ENCODE assay signal across 28 cellular contexts in the genomic region with DNA sequence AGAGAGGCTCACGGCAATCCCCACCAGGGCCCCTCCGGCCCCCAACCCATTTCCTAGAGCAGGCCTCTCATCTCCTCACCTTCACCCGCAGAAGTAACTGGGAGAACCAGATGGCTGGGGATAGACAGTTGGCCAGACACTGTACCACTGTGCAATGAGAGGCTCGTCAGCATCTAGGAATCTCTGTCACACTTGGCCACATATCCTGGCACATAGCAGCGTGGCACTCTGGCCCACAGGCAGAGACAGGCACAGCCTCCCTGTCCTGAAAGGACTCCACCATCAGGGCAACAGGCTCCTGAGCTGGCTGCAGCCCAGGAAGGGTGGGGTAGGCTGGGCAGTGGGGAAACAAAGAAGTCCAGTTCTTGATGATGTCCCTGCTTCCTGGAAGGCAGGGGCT. TPM values are rescaled to one million over a fixed set of nuclear protein-coding genes. Genes with fewer than 3 reads are reported as not detected.
"Had no signal": no experiment of that assay in that cellular context is flagged by ENCODE, and none has a peak within 500 bp of the region (broad histone marks: within the 10 kb centered on the region; RNA-seq: fewer than 3 reads in every experiment).

No MANE protein-coding gene starts in this region.

- H3K27me3 ChIP-seq: brain microvascular endothelial cell, left lung, pancreas, testis, transverse colon had no signal

- H3K4me1 ChIP-seq: left lung, pancreas, testis, transverse colon had no signal

- H3K27ac ChIP-seq: brain microvascular endothelial cell, left lung, pancreas, testis, transverse colon had no signal

- FAIRE-seq: astrocyte, endothelial cell of umbilical vein, islet of Langerhans, pancreas had no signal

- H3K9me3 ChIP-seq: left lung, pancreas, testis, transverse colon had no signal

- ATAC-seq: esophagus mucosa; left lung; stimulated activated naive CD8-positive, alpha-beta T cell treated with anti-CD3 and anti-CD28 coated beads, Interleukin-15, Interleukin-2, amounts not matched to agents 100 U/mL and 50 U/mL, for 24 hours; T-helper 17 cell had no signal

- H3K36me3 ChIP-seq: brain microvascular endothelial cell, pancreas, transverse colon had no signal

- DNase-seq: activated CD4-positive, alpha-beta memory T cell treated with anti-CD3 and anti-CD28 coated beads, Interleukin-2, amount 10 ng/mL, durations not matched to agents 7 days and 5 days; activated CD4-positive, alpha-beta T cell treated with anti-CD3 and anti-CD28 coated beads, Interleukin-2, amount 10 ng/mL, durations not matched to agents 7 days and 5 days; activated CD4-positive, CD25-positive, alpha-beta regulatory T cell treated with anti-CD3 and anti-CD28 coated beads, Interleukin-2, amount 50 U/mL, for 72 hours; activated CD8-positive, alpha-beta memory T cell treated with anti-CD3 and anti-CD28 coated beads, Interleukin-2, amount 50 U/mL, for 48 hours; activated gamma-delta T cell treated with Interleukin-2 at 50 U/mL for 16 hours; activated naive CD4-positive, alpha-beta T cell treated with anti-CD3 and anti-CD28 coated beads, Interleukin-2, amount 50 U/mL, for 16 hours; activated T-cell treated with anti-CD3 and anti-CD28 coated beads, Interleukin-2, amount 50 U/mL, for 24 hours; amniotic stem cell; brain microvascular endothelial cell; central memory CD4-positive, alpha-beta T cell; foreskin melanocyte; left lung; naive B cell; nephron progenitor cell; pancreas; right cardiac atrium; stimulated activated CD4-positive, alpha-beta T cell treated with anti-CD3 and anti-CD28 coated beads, Interleukin-2, amount 100 ng/mL, for 48 hours; stimulated activated naive CD8-positive, alpha-beta T cell treated with anti-CD3 and anti-CD28 coated beads, Interleukin-15, Interleukin-2, amounts not matched to agents 100 U/mL and 50 U/mL, for 24 hours; T-helper 17 cell; T1000; testis; transverse colon had no signal

- H3K4me3 ChIP-seq: left lung, pancreas, testis, transverse colon had no signal

RNA-seq across cellular contexts. Expression of a gene that starts 45.8 kb away (rescaled TPM):
- total RNA-seq: glomerular endothelial cell, skeletal muscle tissue had no signal
